9 cellular contexts compared by ENCODE assay signal in genomic region chr10:35413985-35414861, GRCh38.
A peak's percentile ranks its signal among the peaks of the same experiment; 100 is the strongest.
DNase-seq lines count a peak whose midpoint lies in the region; ATAC-seq, FAIRE-seq and TF ChIP-seq lines count a peak whose summit lies in the region.
"Had no signal": no experiment of that assay in that cellular context is flagged by ENCODE, and none has a peak within 500 bp of the region (broad histone marks: within the 10 kb centered on the region; RNA-seq: fewer than 3 reads in every experiment).

No MANE protein-coding gene starts in this region.

- no peak overlapping the region for H3K27ac Mint-ChIP-seq in activated CD4-positive, alpha-beta T cell treated with anti-CD3 and anti-CD28 coated beads for 36 hours
- no peak overlapping the region for H3K27ac Mint-ChIP-seq in activated CD4-positive, alpha-beta T cell treated with anti-CD3 and anti-CD28 coated beads, Interleukin-2, amount 10 ng/mL, durations not matched to agents 24 days and 14 days
- peak overlapping the region; percentile 58 for H3K27ac Mint-ChIP-seq in activated T-cell treated with anti-CD3 and anti-CD28 coated beads, Interleukin-2, amount 50 U/mL, for 24 hours
- H3K27ac Mint-ChIP-seq in type B pancreatic cell, result no peak overlapping the region

- no peak overlapping the region for H3K4me3 Mint-ChIP-seq in activated CD4-positive, alpha-beta T cell treated with anti-CD3 and anti-CD28 coated beads for 36 hours
- H3K4me3 Mint-ChIP-seq in activated CD4-positive, alpha-beta T cell treated with anti-CD3 and anti-CD28 coated beads, Interleukin-2, amount 10 ng/mL, durations not matched to agents 24 days and 14 days, result no peak overlapping the region
- H3K4me3 Mint-ChIP-seq in activated T-cell treated with anti-CD3 and anti-CD28 coated beads, Interleukin-2, amount 50 U/mL, for 24 hours, result no peak overlapping the region
- H3K4me3 Mint-ChIP-seq in type B pancreatic cell, result no peak overlapping the region

- POLR2A ChIA-PET in activated CD4-positive, alpha-beta T cell treated with anti-CD3 and anti-CD28 coated beads for 36 hours (lab: Charles Lee), result interaction anchor here (0.8 kb wide), 1 partner anchor 259 kb away, joined by 3 read pairs; no protein-coding TSS in a partner anchor

- H3K27me3 Mint-ChIP-seq in activated CD4-positive, alpha-beta T cell treated with anti-CD3 and anti-CD28 coated beads for 36 hours, result no peaks in the 10 kb centered on the region
- H3K27me3 Mint-ChIP-seq in activated CD4-positive, alpha-beta T cell treated with anti-CD3 and anti-CD28 coated beads, Interleukin-2, amount 10 ng/mL, durations not matched to agents 24 days and 14 days, result no peaks in the 10 kb centered on the region
- no peaks in the 10 kb centered on the region for H3K27me3 Mint-ChIP-seq in activated T-cell treated with anti-CD3 and anti-CD28 coated beads, Interleukin-2, amount 50 U/mL, for 24 hours
- H3K27me3 Mint-ChIP-seq in type B pancreatic cell, result no peaks in the 10 kb centered on the region

- peak; percentile 66 for ATAC-seq in activated CD4-positive, alpha-beta T cell treated with anti-CD3 and anti-CD28 coated beads for 36 hours

- FAIRE-seq in H54 (lab: Jason Lieb, UNC), result no peak

- no peaks in the 10 kb centered on the region for H3K9me3 Mint-ChIP-seq in activated CD4-positive, alpha-beta T cell treated with anti-CD3 and anti-CD28 coated beads for 36 hours (ENCODE audit: low read depth)
- no peaks in the 10 kb centered on the region for H3K9me3 Mint-ChIP-seq in activated CD4-positive, alpha-beta T cell treated with anti-CD3 and anti-CD28 coated beads, Interleukin-2, amount 10 ng/mL, durations not matched to agents 24 days and 14 days
- no peaks in the 10 kb centered on the region for H3K9me3 Mint-ChIP-seq in activated T-cell treated with anti-CD3 and anti-CD28 coated beads, Interleukin-2, amount 50 U/mL, for 24 hours
- no peaks in the 10 kb centered on the region for H3K9me3 Mint-ChIP-seq in type B pancreatic cell

- intact Hi-C loops in activated CD4-positive, alpha-beta T cell treated with anti-CD3 and anti-CD28 coated beads for 36 hours (cut with DNase I, micrococcal nuclease), result loop anchor here (2.0 to 5.0 kb wide), 3 partner anchors 29 to 73 kb away; no protein-coding TSS in a partner anchor
- intact Hi-C loops in activated CD4-positive, alpha-beta T cell treated with anti-CD3 and anti-CD28 coated beads, Interleukin-2, amount 10 ng/mL, durations not matched to agents 24 days and 14 days (cut with micrococcal nuclease), result loop anchor here (1.0 to 2.0 kb wide), 2 partner anchors 28 to 57 kb away; no protein-coding TSS in a partner anchor

- H3K36me3 Mint-ChIP-seq in activated CD4-positive, alpha-beta T cell treated with anti-CD3 and anti-CD28 coated beads for 36 hours (ENCODE audit: low read depth), result no peaks in the 10 kb centered on the region
- no peaks in the 10 kb centered on the region for H3K36me3 Mint-ChIP-seq in activated CD4-positive, alpha-beta T cell treated with anti-CD3 and anti-CD28 coated beads, Interleukin-2, amount 10 ng/mL, durations not matched to agents 24 days and 14 days (ENCODE audit: low read depth)
- H3K36me3 Mint-ChIP-seq in activated T-cell treated with anti-CD3 and anti-CD28 coated beads, Interleukin-2, amount 50 U/mL, for 24 hours (ENCODE audit: low read depth), result no peaks in the 10 kb centered on the region
- no peaks in the 10 kb centered on the region for H3K36me3 Mint-ChIP-seq in type B pancreatic cell

- peaks cover 48% of the 10 kb centered on the region for H3K4me1 Mint-ChIP-seq in activated CD4-positive, alpha-beta T cell treated with anti-CD3 and anti-CD28 coated beads for 36 hours
- peaks cover 42% of the 10 kb centered on the region for H3K4me1 Mint-ChIP-seq in activated CD4-positive, alpha-beta T cell treated with anti-CD3 and anti-CD28 coated beads, Interleukin-2, amount 10 ng/mL, durations not matched to agents 24 days and 14 days
- peaks cover 18% of the 10 kb centered on the region for H3K4me1 Mint-ChIP-seq in activated T-cell treated with anti-CD3 and anti-CD28 coated beads, Interleukin-2, amount 50 U/mL, for 24 hours (ENCODE audit: low read depth)
- H3K4me1 Mint-ChIP-seq in type B pancreatic cell (ENCODE audit: unreplicated experiment), result peaks cover 48% of the 10 kb centered on the region

- TF ChIP-seq POLR2A in H54 (IDR thresholded peaks at IDR 0.05; ENCODE audit: low read depth, low read length), result no peak

- CTCF ChIA-PET in activated CD4-positive, alpha-beta T cell treated with anti-CD3 and anti-CD28 coated beads for 36 hours (lab: Charles Lee), result interaction anchor here (0.6 to 1.3 kb wide), 5 partner anchors 26 to 293 kb away, joined by 3 to 5 read pairs (median 3); no protein-coding TSS in a partner anchor

- TF ChIP-seq CTCF in type B pancreatic cell (conservative IDR thresholded peaks at IDR 0.05), result no peak

- peak; percentile 62 for DNase-seq in activated CD4-positive, alpha-beta T cell treated with anti-CD3 and anti-CD28 coated beads for 36 hours
- DNase-seq in activated CD4-positive, alpha-beta T cell treated with anti-CD3 and anti-CD28 coated beads, Interleukin-2, amount 10 ng/mL, durations not matched to agents 24 days and 14 days, result no peak
- peak; percentile 48 for DNase-seq in activated T-cell treated with anti-CD3 and anti-CD28 coated beads, Interleukin-2, amount 50 U/mL, for 24 hours
- DNase-seq in glomerular visceral epithelial cell (ENCODE audit: extremely low spot score), result peak; percentile 56
- DNase-seq in stimulated activated CD4-positive, alpha-beta T cell treated with anti-CD3 and anti-CD28 coated beads, Interleukin-2, amount 100 ng/mL, for 24 hours, result peak; percentile 22 to 46
- DNase-seq in NCI-H2081 (lab: John Stamatoyannopoulos, UW), result no peak
- no peak for DNase-seq in type B pancreatic cell (ENCODE audit: extremely low spot score, unreplicated experiment)
- no peak for DNase-seq in H54 (ENCODE audit: insufficient read length, low spot score)
- DNase-seq: NCI-H1048 had no signal

Comparison
In these comparisons a context has a peak if more than half of its experiments do, and no peak if none do; other contexts are left out.
1. DNase-seq: peak in activated CD4-positive, alpha-beta T cell treated with anti-CD3 and anti-CD28 coated beads for 36 hours (single experiment), activated T-cell treated with anti-CD3 and anti-CD28 coated beads, Interleukin-2, amount 50 U/mL, for 24 hours (single experiment), glomerular visceral epithelial cell (single experiment) and stimulated activated CD4-positive, alpha-beta T cell treated with anti-CD3 and anti-CD28 coated beads, Interleukin-2, amount 100 ng/mL, for 24 hours (2 of 2); none in activated CD4-positive, alpha-beta T cell treated with anti-CD3 and anti-CD28 coated beads, Interleukin-2, amount 10 ng/mL, durations not matched to agents 24 days and 14 days (single experiment), NCI-H2081 (0 of 2), type B pancreatic cell (single experiment) and H54 (single experiment).